ENCODE assay signal across 9 cellular contexts in genomic region chr15:59657635-59658125, GRCh38. TPM values are rescaled to one million over a fixed set of nuclear protein-coding genes. Genes with fewer than 3 reads are reported as not detected.
DNase-seq lines count a peak whose midpoint lies in the region; ATAC-seq, FAIRE-seq and TF ChIP-seq lines count a peak whose summit lies in the region.
"Had no signal": no experiment of that assay in that cellular context is flagged by ENCODE, and none has a peak within 500 bp of the region (broad histone marks: within the 10 kb centered on the region; RNA-seq: fewer than 3 reads in every experiment).

No MANE protein-coding gene starts in this region.

- no peaks in the 10 kb centered on the region for H3K36me3 ChIP-seq in bronchial epithelial cell (ENCODE audit: control insufficient read depth, insufficient read depth, low read length)
- peaks cover 8 to 16% of the 10 kb centered on the region in 2 donors for H3K36me3 ChIP-seq in muscle layer of duodenum (ENCODE audit: control insufficient read depth in 1 of 2, insufficient read depth in 2 of 2, low read length in 2 of 2)

- DNase-seq in bronchial epithelial cell (ENCODE audit: low read depth), result no peak
- no peak for DNase-seq in midbrain (lab: John Stamatoyannopoulos, UW)

- H3K4me3 Mint-ChIP-seq in stimulated activated memory B cell treated with anti-CD40 and anti-IgM and Interleukin-4, amounts not matched to agents 10 μg/mL and 1 μg/mL and 100 μg/mL, for 72 hours, result no peak overlapping the region

- no peak overlapping the region for H3K27ac ChIP-seq in muscle layer of duodenum (ENCODE audit: low read length)

- H3K4me1 Mint-ChIP-seq in stimulated activated memory B cell treated with anti-CD40 and anti-IgM and Interleukin-4, amounts not matched to agents 10 μg/mL and 1 μg/mL and 100 μg/mL, for 72 hours, result no peaks in the 10 kb centered on the region

- peaks cover 14% of the 10 kb centered on the region for H3K36me3 Mint-ChIP-seq in stimulated activated memory B cell treated with anti-CD40 and anti-IgM and Interleukin-4, amounts not matched to agents 10 μg/mL and 1 μg/mL and 100 μg/mL, for 72 hours

- H3K9me3 Mint-ChIP-seq in stimulated activated memory B cell treated with anti-CD40 and anti-IgM and Interleukin-4, amounts not matched to agents 10 μg/mL and 1 μg/mL and 100 μg/mL, for 72 hours, result no peaks in the 10 kb centered on the region

- TF ChIP-seq CTCF in bronchial epithelial cell (IDR thresholded peaks at IDR 0.05; ENCODE audit: insufficient read depth, low read length, severe bottlenecking), result no peak

- ATAC-seq in GM18511 (IDR thresholded peaks at IDR 0.05; ENCODE audit: unreplicated experiment), result peak; percentile 14
- ATAC-seq in HG03432 (IDR thresholded peaks at IDR 0.05; ENCODE audit: unreplicated experiment), result peak; percentile 25
- no peak for ATAC-seq in HG02852 (IDR thresholded peaks at IDR 0.05; ENCODE audit: unreplicated experiment)
- no peak for ATAC-seq in HG03159 (IDR thresholded peaks at IDR 0.05; ENCODE audit: unreplicated experiment)
- no peak for ATAC-seq in stimulated activated memory B cell treated with anti-CD40 and anti-IgM and Interleukin-4, amounts not matched to agents 10 μg/mL and 1 μg/mL and 100 μg/mL, for 72 hours

- no peak overlapping the region for H3K27ac Mint-ChIP-seq in stimulated activated memory B cell treated with anti-CD40 and anti-IgM and Interleukin-4, amounts not matched to agents 10 μg/mL and 1 μg/mL and 100 μg/mL, for 72 hours

- H3K27me3 ChIP-seq in bronchial epithelial cell (ENCODE audit: control insufficient read depth, insufficient read depth, low read length) (no peaks in the 10 kb centered on the region), muscle layer of duodenum (ENCODE audit: low read depth, low read length) (no peaks in the 10 kb centered on the region)

- FAIRE-seq in bronchial epithelial cell (lab: Jason Lieb, UNC), result no peak

- no peaks in the 10 kb centered on the region for H3K9me3 ChIP-seq in muscle layer of duodenum (ENCODE audit: control insufficient read depth in 1 of 2, low read length in 2 of 2)

- H3K27me3 Mint-ChIP-seq in stimulated activated memory B cell treated with anti-CD40 and anti-IgM and Interleukin-4, amounts not matched to agents 10 μg/mL and 1 μg/mL and 100 μg/mL, for 72 hours, result no peaks in the 10 kb centered on the region

- H3K4me1 ChIP-seq in muscle layer of duodenum (ENCODE audit: control insufficient read depth in 1 of 2, insufficient read depth in 2 of 2, low read length in 2 of 2), result peaks cover 7 to 30% of the 10 kb centered on the region in 2 donors

- peak overlapping the region; percentile 76 for H3K4me3 ChIP-seq in bronchial epithelial cell (ENCODE audit: low read depth, low read length)
- H3K4me3 ChIP-seq in muscle layer of duodenum (ENCODE audit: low read depth in 1 of 2, low read length in 2 of 2), result peak overlapping the region; percentile 90 to 92

RNA-seq across cellular contexts. Expression of gene GTF2A2, which starts 0.4 kb away (rescaled TPM):
- total RNA-seq in bronchial epithelial cell, result 19.0 and 37.9 TPM in 2 replicates

RNA-seq across cellular contexts. Expression of gene BNIP2, which starts 31.4 kb away (rescaled TPM):
- 88.3 and 123 TPM in 2 replicates for total RNA-seq in bronchial epithelial cell

RNA-seq across cellular contexts. Expression of gene GCNT3, which starts 46.1 kb away (rescaled TPM):
- total RNA-seq in bronchial epithelial cell, result 8.2 and 37.5 TPM in 2 replicates
- total RNA-seq: T-helper 2 cell treated with Interferon-gamma antibody and Interleukin-4, amounts not matched to agents 100 ng/mL and 5 ng/mL, for 36 hours had no signal

Comparison
In these comparisons a context has a peak if more than half of its experiments do, and no peak if none do; other contexts are left out.
1. ATAC-seq: peak in GM18511 (single experiment) and HG03432 (single experiment); none in HG02852 (single experiment), HG03159 (single experiment) and stimulated activated memory B cell treated with anti-CD40 and anti-IgM and Interleukin-4, amounts not matched to agents 10 μg/mL and 1 μg/mL and 100 μg/mL, for 72 hours (single experiment).